ENCODE assay signal across 1 cellular context in genomic region chr1:12620931-12621330, GRCh38.
TF ChIP-seq lines count a peak whose summit lies in the region.

No MANE protein-coding gene starts in this region.

TF ChIP-seq in HepG2, 621 proteins besides CTCF, POLR2A, EP300 and RAD21:
- TF ChIP-seq ZNF451 (CRISPR knock-in tag; IDR thresholded peaks at IDR 0.05) (no peak), ZNF543 (CRISPR knock-in tag; IDR thresholded peaks at IDR 0.05) (no peak), KIAA2018 (CRISPR knock-in tag; IDR thresholded peaks at IDR 0.05; ENCODE audit: borderline replicate concordance) (no peak), NFYB (CRISPR knock-in tag; IDR thresholded peaks at IDR 0.05) (no peak), ZNF207 (IDR thresholded peaks at IDR 0.05; ENCODE audit: borderline replicate concordance) (no peak), ZNF841 (CRISPR knock-in tag; IDR thresholded peaks at IDR 0.05; ENCODE audit: borderline replicate concordance) (no peak), ZNF547 (CRISPR knock-in tag; IDR thresholded peaks at IDR 0.05) (no peak), ZNF326 (CRISPR knock-in tag; IDR thresholded peaks at IDR 0.05; ENCODE audit: borderline replicate concordance) (no peak), ZNF598 (CRISPR knock-in tag; IDR thresholded peaks at IDR 0.05; ENCODE audit: borderline replicate concordance) (no peak), ZNF773 (CRISPR knock-in tag; IDR thresholded peaks at IDR 0.05; ENCODE audit: borderline replicate concordance) (no peak)
TF ChIP-seq in HepG2: peak in this region for 0.
